In genomic region chr7:40545739-40546138, GRCh38 we compare ENCODE assay signal across 22 cellular contexts.
DNase-seq lines count a peak whose midpoint lies in the region; ATAC-seq, FAIRE-seq and TF ChIP-seq lines count a peak whose summit lies in the region.
"Had no signal": no experiment of that assay in that cellular context is flagged by ENCODE, and none has a peak within 500 bp of the region (broad histone marks: within the 10 kb centered on the region; RNA-seq: fewer than 3 reads in every experiment).

No MANE protein-coding gene starts in this region.

- H3K27ac ChIP-seq in astrocyte (ENCODE audit: low read depth, low read length) (no peak overlapping the region), mesenchymal stem cell (ENCODE audit: low read length, poor library complexity, severe bottlenecking) (no peak overlapping the region), tibial artery (peak overlapping the region; percentile 60), mesendoderm (ENCODE audit: low read depth, low read length) (no peak overlapping the region)

- no peak overlapping the region for H3K4ac ChIP-seq in mesenchymal stem cell (ENCODE audit: low read depth in 1 of 2, low read length in 2 of 2)
- no peak overlapping the region for H3K4ac ChIP-seq in mesendoderm (ENCODE audit: low read depth, low read length)

- H3K79me1 ChIP-seq in mesenchymal stem cell (replicated peaks; ENCODE audit: low read length, poor library complexity, severe bottlenecking): no peaks in the 10 kb centered on the region
- no peaks in the 10 kb centered on the region for H3K79me1 ChIP-seq in mesendoderm (ENCODE audit: low read length)

- H3K79me2 ChIP-seq in astrocyte (ENCODE audit: insufficient read depth, low read length) (no peaks in the 10 kb centered on the region), mesendoderm (ENCODE audit: control insufficient read depth, insufficient read depth, low read length) (no peaks in the 10 kb centered on the region)

- H2BK12ac ChIP-seq in mesenchymal stem cell (ENCODE audit: low read length in 2 of 2): no peak overlapping the region

- H3K27me3 Mint-ChIP-seq in astrocyte (ENCODE audit: low read depth, unreplicated experiment): no peaks in the 10 kb centered on the region

- H3K36me3 Mint-ChIP-seq in astrocyte (ENCODE audit: low read depth, unreplicated experiment): no peaks in the 10 kb centered on the region

- H2BK15ac ChIP-seq in mesenchymal stem cell (ENCODE audit: low read depth, poor library complexity, severe bottlenecking): no peak overlapping the region
- H2BK15ac ChIP-seq in mesendoderm (replicated peaks; ENCODE audit: low read depth): no peak overlapping the region

- H3K4me1 ChIP-seq in astrocyte (ENCODE audit: insufficient read depth, low read length) (no peaks in the 10 kb centered on the region), mesenchymal stem cell (ENCODE audit: control insufficient read depth, insufficient read depth, low read depth, low read length) (peaks cover 3% of the 10 kb centered on the region), tibial artery (peaks cover 0 to 58% (median 12%) of the 10 kb centered on the region in 4 donors), mesendoderm (ENCODE audit: control insufficient read depth, low read depth, low read length) (no peaks in the 10 kb centered on the region), mucosa of descending colon (ENCODE audit: low read depth) (no peaks in the 10 kb centered on the region)

- H3K18ac ChIP-seq in mesenchymal stem cell (ENCODE audit: low read depth in 1 of 2, low read length in 2 of 2) (no peak overlapping the region), mesendoderm (ENCODE audit: low read length) (no peak overlapping the region)

- H2AK5ac ChIP-seq in mesenchymal stem cell (ENCODE audit: low read length, severe bottlenecking) (no peak overlapping the region), mesendoderm (ENCODE audit: low read length) (no peak overlapping the region)

- H3K4me2 ChIP-seq in astrocyte (ENCODE audit: low read length) (no peak overlapping the region), mesenchymal stem cell (ENCODE audit: low read length, poor library complexity, severe bottlenecking) (no peak overlapping the region), mesendoderm (ENCODE audit: low read length) (no peak overlapping the region)

- H2BK5ac ChIP-seq in mesenchymal stem cell (ENCODE audit: low read depth, low read length, poor library complexity, severe bottlenecking): no peak overlapping the region
- no peak overlapping the region for H2BK5ac ChIP-seq in mesendoderm (ENCODE audit: low read length)

- no peak for FAIRE-seq in astrocyte (lab: Jason Lieb, UNC)
- FAIRE-seq: GM12891, HepG2, RCC 7860 had no signal

- H4K20me1 ChIP-seq in astrocyte (ENCODE audit: insufficient read depth, low read length): no peaks in the 10 kb centered on the region

- H2BK120ac ChIP-seq in mesenchymal stem cell (ENCODE audit: low read depth, low read length): no peak overlapping the region
- H2BK120ac ChIP-seq in mesendoderm (ENCODE audit: low read depth, low read length): no peak overlapping the region

- no peak for TF ChIP-seq CTCF in astrocyte (IDR thresholded peaks at IDR 0.05; ENCODE audit: insufficient read depth, low read depth, low read length)
- TF ChIP-seq CTCF in tibial artery (IDR thresholded peaks at IDR 0.05): no peak
- no peak for TF ChIP-seq CTCF in mucosa of descending colon (IDR thresholded peaks at IDR 0.05)

- ATAC-seq in mucosa of descending colon: no peak
- ATAC-seq: HepG2 had no signal

- peaks cover 35% of the 10 kb centered on the region for H3K4me1 Mint-ChIP-seq in astrocyte (ENCODE audit: low read depth, unreplicated experiment)

- H3K9me3 Mint-ChIP-seq in astrocyte (ENCODE audit: unreplicated experiment): peaks cover 2% of the 10 kb centered on the region
- H3K9me3 Mint-ChIP-seq: H9 had no signal

- H4K5ac ChIP-seq in mesendoderm (ENCODE audit: low read length): no peak overlapping the region

- H3K4me3 ChIP-seq in astrocyte (ENCODE audit: insufficient read depth, low read depth, low read length) (no peak overlapping the region), mesenchymal stem cell (ENCODE audit: insufficient read depth in 1 of 2, low read depth in 1 of 2, low read length in 2 of 2) (no peak overlapping the region), tibial artery (no peak overlapping the region), mesendoderm (ENCODE audit: low read length) (no peak overlapping the region), mucosa of descending colon (no peak overlapping the region)

- peak overlapping the region; percentile 28 for H3K27ac Mint-ChIP-seq in astrocyte (ENCODE audit: unreplicated experiment)
- H3K27ac Mint-ChIP-seq: H9 had no signal

- intact Hi-C loops in tibial artery (cut with DNase I; ENCODE audit: low total_unique reads): no loop called here
- intact Hi-C loops in mucosa of descending colon (cut with DNase I, micrococcal nuclease): no loop called here

- H3K36me3 ChIP-seq in astrocyte (ENCODE audit: insufficient read depth, low read length): no peaks in the 10 kb centered on the region
- no peaks in the 10 kb centered on the region for H3K36me3 ChIP-seq in mesenchymal stem cell (ENCODE audit: control insufficient read depth in 1 of 2, insufficient read depth in 2 of 2, low read depth in 1 of 2, low read length in 2 of 2)
- H3K36me3 ChIP-seq in tibial artery: no peaks in the 10 kb centered on the region
- H3K36me3 ChIP-seq in mesendoderm (ENCODE audit: control insufficient read depth, insufficient read depth, low read length): no peaks in the 10 kb centered on the region
- H3K36me3 ChIP-seq in mucosa of descending colon (ENCODE audit: low read depth): no peaks in the 10 kb centered on the region

- H3K56ac ChIP-seq in mesendoderm (ENCODE audit: low read length): no peak overlapping the region

- H2AFZ ChIP-seq in astrocyte (ENCODE audit: low read depth, low read length) (no peak overlapping the region), mesenchymal stem cell (ENCODE audit: low read depth, low read length) (no peak overlapping the region)

- no peak overlapping the region for H4K91ac ChIP-seq in mesenchymal stem cell (ENCODE audit: low read length)

- DNase-seq in NCI-H1048 (lab: John Stamatoyannopoulos, UW) (peak; percentile 16), astrocyte (ENCODE audit: low read depth) (no peak), mesenchymal stem cell (no peak), tibial artery (no peak), mesendoderm (no peak), mucosa of descending colon (no peak)
- DNase-seq in activated CD8-positive, alpha-beta memory T cell treated with anti-CD3 and anti-CD28 coated beads, Interleukin-2, amount 50 U/mL, for 4 hours: no peak
- DNase-seq: Calu3, DMS79 treated with DMSO at 0.1 percent for 48 hours, GF-D8, H9, Karpas-422, NCI-H1105, NCI-H1436 treated with DMSO at 0.1 percent for 48 hours, NCI-H187 treated with DMSO at 0.1 percent for 48 hours, NCI-H446, NCI-H524 treated with DMSO at 0.1 percent for 48 hours, NCI-H774, SIG-M5 had no signal

- H3K9ac ChIP-seq in astrocyte (ENCODE audit: low read length): no peak overlapping the region
- H3K9ac ChIP-seq in mesenchymal stem cell (ENCODE audit: low read length): peak overlapping the region; percentile 75
- no peak overlapping the region for H3K9ac ChIP-seq in mesendoderm (ENCODE audit: low read length)

- no peak overlapping the region for H3K14ac ChIP-seq in mesenchymal stem cell (ENCODE audit: low read length in 2 of 2)

- H3K9me3 ChIP-seq in astrocyte (ENCODE audit: insufficient read depth, low read depth, low read length): no peaks in the 10 kb centered on the region
- H3K9me3 ChIP-seq in mesenchymal stem cell (ENCODE audit: control insufficient read depth, low read length): no peaks in the 10 kb centered on the region
- H3K9me3 ChIP-seq in tibial artery: no peaks in the 10 kb centered on the region
- H3K9me3 ChIP-seq in mucosa of descending colon: no peaks in the 10 kb centered on the region

- H3K23ac ChIP-seq in mesenchymal stem cell (ENCODE audit: low read length in 2 of 2) (no peak overlapping the region), mesendoderm (ENCODE audit: low read length) (no peak overlapping the region)

- H4K8ac ChIP-seq in mesenchymal stem cell (ENCODE audit: low read length) (no peak overlapping the region), mesendoderm (ENCODE audit: low read depth, low read length) (no peak overlapping the region)

- H3K27me3 ChIP-seq in astrocyte (ENCODE audit: insufficient read depth, low read length) (no peaks in the 10 kb centered on the region), mesenchymal stem cell (ENCODE audit: control insufficient read depth in 1 of 2, insufficient read depth in 1 of 2, low read length in 2 of 2) (no peaks in the 10 kb centered on the region), tibial artery (no peaks in the 10 kb centered on the region), mesendoderm (ENCODE audit: insufficient read depth, low read length, poor library complexity) (no peaks in the 10 kb centered on the region)

- H3K4me3 Mint-ChIP-seq in astrocyte (ENCODE audit: unreplicated experiment): no peak overlapping the region
- H3K4me3 Mint-ChIP-seq: H9 had no signal

Comparison
In these comparisons a context has a peak if more than half of its experiments do, and no peak if none do; other contexts are left out.
1. H3K27ac ChIP-seq: peak in tibial artery (2 of 2); none in astrocyte (single experiment), mesenchymal stem cell (single experiment) and mesendoderm (single experiment).